Comparison of ENCODE assay signal across 9 cellular contexts in the genomic region with DNA sequence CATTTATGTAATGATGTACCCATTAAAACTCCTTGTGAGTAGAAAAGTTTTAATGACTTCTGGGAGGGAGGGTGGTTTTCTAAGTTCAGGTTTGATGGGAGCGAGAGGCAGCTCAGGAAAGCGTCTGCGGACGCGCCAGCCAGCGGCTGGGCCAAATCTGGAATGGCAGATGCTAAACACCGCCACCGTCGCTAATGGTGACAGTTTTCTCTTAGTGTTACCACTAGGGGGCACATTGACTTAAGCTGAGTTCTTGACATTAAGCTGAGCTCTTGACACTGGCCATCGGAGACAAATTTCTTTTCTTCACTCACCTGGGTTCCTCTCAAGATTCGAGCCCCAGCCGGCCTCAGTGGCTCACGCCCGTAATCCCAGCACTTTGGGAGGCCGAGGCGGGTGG. TPM values are rescaled to one million over a fixed set of nuclear protein-coding genes. Genes with fewer than 3 reads are reported as not detected.
A peak's percentile ranks its signal among the peaks of the same experiment; 100 is the strongest.
DNase-seq lines count a peak whose midpoint lies in the region; ATAC-seq and TF ChIP-seq lines count a peak whose summit lies in the region.
"Had no signal": no experiment of that assay in that cellular context is flagged by ENCODE, and none has a peak within 500 bp of the region (broad histone marks: within the 10 kb centered on the region; RNA-seq: fewer than 3 reads in every experiment).

No MANE protein-coding gene starts in this region.

- peaks cover 5% of the 10 kb centered on the region for H3K36me3 Mint-ChIP-seq in neural progenitor cell

- H3F3A ChIP-seq in neural progenitor cell (ENCODE audit: low read depth) = no peaks in the 10 kb centered on the region

- no peaks in the 10 kb centered on the region for H3K79me2 ChIP-seq in neural progenitor cell (ENCODE audit: low read depth)

- H3K4me2 ChIP-seq in neural progenitor cell = no peak overlapping the region

- H3K27me3 Mint-ChIP-seq in neural progenitor cell (ENCODE audit: insufficient read depth, low read depth) = peaks cover 8% of the 10 kb centered on the region

- H2AFZ ChIP-seq in neural progenitor cell (replicated peaks) = no peak overlapping the region

- no peak for ATAC-seq in HG03025 (IDR thresholded peaks at IDR 0.05; ENCODE audit: low FRiP score, unreplicated experiment)

- H3K4me1 ChIP-seq in neural progenitor cell = no peaks in the 10 kb centered on the region

- H4K20me1 ChIP-seq in neural progenitor cell (ENCODE audit: low read depth) = no peaks in the 10 kb centered on the region

- H3K9ac ChIP-seq in neural progenitor cell = no peak overlapping the region

- TF ChIP-seq CTCF in neural progenitor cell (IDR thresholded peaks at IDR 0.05) = peak; percentile 65

- H3K27me3 ChIP-seq in neural progenitor cell = no peaks in the 10 kb centered on the region

- peak; percentile 1 for DNase-seq in NCI-H2227 (lab: John Stamatoyannopoulos, UW; ENCODE audit: unreplicated experiment)
- no peak for DNase-seq in NCI-H2227 treated with DMSO at 0.1 percent for 48 hours (lab: John Stamatoyannopoulos, UW)
- DNase-seq in NCI-H460 (ENCODE audit: extremely low read depth, low read depth) = peak; percentile 36
- DNase-seq in dermis blood vessel endothelial cell = peak; percentile 52
- DNase-seq in neural progenitor cell (ENCODE audit: low spot score) = peak; percentile 77
- no peak for DNase-seq in NOMO-1 treated with dmso at 0.1 percent for 144 hours (lab: John Stamatoyannopoulos, UW; ENCODE audit: unreplicated experiment)
- no peak for DNase-seq in HPDE6-E6E7 (ENCODE audit: extremely low spot score)
- DNase-seq: right cardiac atrium had no signal

- H3K9me3 ChIP-seq in neural progenitor cell (ENCODE audit: low read depth) = no peaks in the 10 kb centered on the region

- H3K4me3 ChIP-seq in neural progenitor cell = no peak overlapping the region

- H3K36me3 ChIP-seq in neural progenitor cell = no peaks in the 10 kb centered on the region

- H3K4me3 Mint-ChIP-seq in neural progenitor cell = no peak overlapping the region

- no peak overlapping the region for H3K27ac ChIP-seq in neural progenitor cell

- H3K27ac Mint-ChIP-seq in neural progenitor cell = no peak overlapping the region

- H3K4me1 Mint-ChIP-seq in neural progenitor cell = no peaks in the 10 kb centered on the region

- no peaks in the 10 kb centered on the region for H3K9me3 Mint-ChIP-seq in neural progenitor cell

RNA-seq across cellular contexts. Expression of gene TRPV1, which starts 6.7 kb away (rescaled TPM):
- total RNA-seq in NCI-H460 (2014; rRNA removed; shearing (Covaris generic)) = 1.6 and 1.9 TPM in 2 replicates
- 6.1 and 9.6 TPM in 2 replicates for polyA plus RNA-seq in NCI-H460 (2014; cell fraction: nucleus; rRNA removed)
- total RNA-seq in dermis blood vessel endothelial cell (0.84 and 1.5 TPM in 2 replicates), neural progenitor cell (ENCODE audit: low replicate concordance) (4.0 and 4.2 TPM in 2 replicates)

RNA-seq across cellular contexts. Expression of gene SHPK, which starts 33.6 kb away (rescaled TPM):
- total RNA-seq in NCI-H460 (2014; rRNA removed; shearing (Covaris generic)) = 8.8 and 9.7 TPM in 2 replicates
- polyA plus RNA-seq in NCI-H460 (2014; cell fraction: nucleus; rRNA removed) = 16.9 and 19.0 TPM in 2 replicates
- total RNA-seq in dermis blood vessel endothelial cell = 21.8 and 29.0 TPM in 2 replicates
- 23.4 and 33.4 TPM in 2 replicates for total RNA-seq in neural progenitor cell (ENCODE audit: low replicate concordance)

RNA-seq across cellular contexts. Expression of gene CTNS, which starts 34.1 kb away (rescaled TPM):
- 13.2 and 16.1 TPM in 2 replicates for total RNA-seq in NCI-H460 (2014; rRNA removed; shearing (Covaris generic))
- polyA plus RNA-seq in NCI-H460 (2014; cell fraction: nucleus; rRNA removed) = 15.5 and 28.2 TPM in 2 replicates
- total RNA-seq in dermis blood vessel endothelial cell = 28.2 and 37.8 TPM in 2 replicates
- total RNA-seq in neural progenitor cell (ENCODE audit: low replicate concordance) = 9.4 and 9.9 TPM in 2 replicates

RNA-seq across cellular contexts. Expression of gene TRPV3, which starts 44.9 kb away (rescaled TPM):
- 0.40 and 0.57 TPM in 2 replicates for total RNA-seq in NCI-H460 (2014; rRNA removed; shearing (Covaris generic))
- polyA plus RNA-seq in NCI-H460 (2014; cell fraction: nucleus; rRNA removed) = 0.25 and 0.72 TPM in 2 replicates
- total RNA-seq in dermis blood vessel endothelial cell = not detected in 2 replicates
- total RNA-seq in neural progenitor cell (ENCODE audit: low replicate concordance) = 1.5 and 1.9 TPM in 2 replicates

Comparison
In these comparisons a context has a peak if more than half of its experiments do, and no peak if none do; other contexts are left out.
1. DNase-seq: peak in NCI-H2227 (single experiment), NCI-H460 (single experiment), dermis blood vessel endothelial cell (single experiment) and neural progenitor cell (single experiment); none in NCI-H2227 treated with DMSO at 0.1 percent for 48 hours (single experiment), NOMO-1 treated with dmso at 0.1 percent for 144 hours (single experiment) and HPDE6-E6E7 (single experiment).